Comparison of ENCODE assay signal across 10 cellular contexts in genomic region chr9:2093920-2094597, GRCh38.
DNase-seq lines count a peak whose midpoint lies in the region; ATAC-seq and TF ChIP-seq lines count a peak whose summit lies in the region.
"Had no signal": no experiment of that assay in that cellular context is flagged by ENCODE, and none has a peak within 500 bp of the region (broad histone marks: within the 10 kb centered on the region; RNA-seq: fewer than 3 reads in every experiment).

No MANE protein-coding gene starts in this region.

- H3K27ac Mint-ChIP-seq in HFFc6: peak overlapping the region; percentile 57
- H3K27ac Mint-ChIP-seq in activated naive CD4-positive, alpha-beta T cell treated with anti-CD3 and anti-CD28 coated beads, Interleukin-2, amount 10 ng/mL, durations not matched to agents 7 days and 5 days: no peak overlapping the region

- H3K36me3 Mint-ChIP-seq in HFFc6 (ENCODE audit: low read depth): peaks cover 38% of the 10 kb centered on the region
- peaks cover 65% of the 10 kb centered on the region for H3K36me3 Mint-ChIP-seq in activated naive CD4-positive, alpha-beta T cell treated with anti-CD3 and anti-CD28 coated beads, Interleukin-2, amount 10 ng/mL, durations not matched to agents 7 days and 5 days

- peaks cover 18% of the 10 kb centered on the region for H3K4me1 Mint-ChIP-seq in HFFc6 (ENCODE audit: low read depth)
- H3K4me1 Mint-ChIP-seq in activated naive CD4-positive, alpha-beta T cell treated with anti-CD3 and anti-CD28 coated beads, Interleukin-2, amount 10 ng/mL, durations not matched to agents 7 days and 5 days: peaks cover 10% of the 10 kb centered on the region

- no peak for ATAC-seq in sciatic nerve
- no peak for ATAC-seq in GM19463 (IDR thresholded peaks at IDR 0.05; ENCODE audit: unreplicated experiment)

- H3K9me3 Mint-ChIP-seq in HFFc6: no peaks in the 10 kb centered on the region
- no peaks in the 10 kb centered on the region for H3K9me3 Mint-ChIP-seq in activated naive CD4-positive, alpha-beta T cell treated with anti-CD3 and anti-CD28 coated beads, Interleukin-2, amount 10 ng/mL, durations not matched to agents 7 days and 5 days

- intact Hi-C loops in sciatic nerve (cut with DNase I): no loop called here

- no peak overlapping the region for H3K4me3 ChIP-seq in choroid plexus epithelial cell (ENCODE audit: low read depth, low read length)

- no peaks in the 10 kb centered on the region; the same call in 1 of the 2 replicates for H3K27me3 Mint-ChIP-seq in HFFc6 (ENCODE audit: insufficient read depth)
- no peaks in the 10 kb centered on the region for H3K27me3 Mint-ChIP-seq in activated naive CD4-positive, alpha-beta T cell treated with anti-CD3 and anti-CD28 coated beads, Interleukin-2, amount 10 ng/mL, durations not matched to agents 7 days and 5 days

- DNase-seq in AG08395 (ENCODE audit: low spot score): peak; percentile 75
- peak; percentile 70 for DNase-seq in HFFc6
- DNase-seq in choroid plexus epithelial cell (ENCODE audit: low read depth): peak; percentile 85
- peak; percentile 39 for DNase-seq in kidney glomerular epithelial cell (lab: John Stamatoyannopoulos, UW)
- no peak for DNase-seq in activated naive CD4-positive, alpha-beta T cell treated with anti-CD3 and anti-CD28 coated beads, Interleukin-2, amount 10 ng/mL, durations not matched to agents 7 days and 5 days
- no peak for DNase-seq in sciatic nerve (ENCODE audit: low spot score)
- no peak for DNase-seq in NCI-H1105 (lab: John Stamatoyannopoulos, UW)
- DNase-seq: stimulated activated CD4-positive, alpha-beta T cell treated with anti-CD3 and anti-CD28 coated beads, Interleukin-2, amount 100 ng/mL, for 48 hours; T-helper 9 cell had no signal

- TF ChIP-seq CTCF in HFFc6 (IDR thresholded peaks at IDR 0.05): no peak
- no peak for TF ChIP-seq CTCF in choroid plexus epithelial cell (conservative IDR thresholded peaks at IDR 0.05; ENCODE audit: low read depth, low read length)

- CTCF ChIA-PET in activated naive CD4-positive, alpha-beta T cell treated with anti-CD3 and anti-CD28 coated beads, Interleukin-2, amount 10 ng/mL, durations not matched to agents 7 days and 5 days (lab: Charles Lee): interaction anchor here (0.9 to 1.1 kb wide), 2 partner anchors 12 to 24 kb away, joined by 3 to 4 read pairs; no protein-coding TSS in a partner anchor

- no peak overlapping the region for H3K4me3 Mint-ChIP-seq in HFFc6
- H3K4me3 Mint-ChIP-seq in activated naive CD4-positive, alpha-beta T cell treated with anti-CD3 and anti-CD28 coated beads, Interleukin-2, amount 10 ng/mL, durations not matched to agents 7 days and 5 days: no peak overlapping the region

Comparison
In these comparisons a context has a peak if more than half of its experiments do, and no peak if none do; other contexts are left out.
1. DNase-seq: peak in AG08395 (single experiment), HFFc6 (single experiment), choroid plexus epithelial cell (single experiment) and kidney glomerular epithelial cell (single experiment); none in activated naive CD4-positive, alpha-beta T cell treated with anti-CD3 and anti-CD28 coated beads, Interleukin-2, amount 10 ng/mL, durations not matched to agents 7 days and 5 days (single experiment), sciatic nerve (single experiment) and NCI-H1105 (single experiment).